ENCODE assay signal across 8 cellular contexts in genomic region chr12:132886529-132887477, GRCh38. TPM values are rescaled to one million over a fixed set of nuclear protein-coding genes. Genes with fewer than 3 reads are reported as not detected.
DNase-seq lines count a peak whose midpoint lies in the region; ATAC-seq and TF ChIP-seq lines count a peak whose summit lies in the region.

No MANE protein-coding gene starts in this region.

- POLR2A ChIA-PET in T-cell (lab: Charles Lee) = interaction anchor here in 1 of 2 donors (0.5 to 0.7 kb wide), 3 partner anchors 22 to 143 kb away, joined by 3 to 4 read pairs (median 3); no protein-coding TSS in a partner anchor

- DNase-seq in AG08396 (ENCODE audit: low spot score) = peak; percentile 39
- DNase-seq in T-cell = peak in 4 of 34 experiments; percentile 6 to 19 (median 10)
- DNase-seq in nephron progenitor cell = no peak
- DNase-seq in SIG-M5 (lab: John Stamatoyannopoulos, UW) = no peak
- DNase-seq in NCI-H2029 (lab: John Stamatoyannopoulos, UW) = no peak

- ATAC-seq in GM18867 (IDR thresholded peaks at IDR 0.05; ENCODE audit: unreplicated experiment) = peak; percentile 14
- peak; percentile 17 for ATAC-seq in HG03139 (IDR thresholded peaks at IDR 0.05; ENCODE audit: unreplicated experiment)
- ATAC-seq in T-cell (replicated peaks in 1 of 4) = peak; percentile 0 to 7 (median 6)
- ATAC-seq in esophagus mucosa = peak; percentile 8

- no peak for TF ChIP-seq CTCF in nephron progenitor cell (IDR thresholded peaks at IDR 0.05)

- H3K27me3 Mint-ChIP-seq in T-cell (no peaks in the 10 kb centered on the region), nephron progenitor cell (ENCODE audit: low read depth, poor library complexity) (peaks cover 12% of the 10 kb centered on the region)

- H3K27ac Mint-ChIP-seq in T-cell = peak overlapping the region; percentile 55 to 71
- H3K27ac Mint-ChIP-seq in nephron progenitor cell = no peak overlapping the region

- peak overlapping the region; percentile 81 to 98 (median 83) for H3K4me3 Mint-ChIP-seq in T-cell
- peak overlapping the region; percentile 96 for H3K4me3 Mint-ChIP-seq in nephron progenitor cell

- peaks cover 33 to 46% (median 40%) of the 10 kb centered on the region in 3 donors for H3K4me1 Mint-ChIP-seq in T-cell
- peaks cover 6% of the 10 kb centered on the region for H3K4me1 Mint-ChIP-seq in nephron progenitor cell

- H3K9me3 Mint-ChIP-seq in T-cell (no peaks in the 10 kb centered on the region), nephron progenitor cell (peaks cover 73% of the 10 kb centered on the region)

- CTCF ChIA-PET in T-cell (lab: Charles Lee) = interaction anchor here in 1 of 2 donors (1.0 kb wide), 1 partner anchor 21 kb away, joined by 4 read pairs; no protein-coding TSS in a partner anchor

- H3K36me3 Mint-ChIP-seq in T-cell (peaks cover 20% of the 10 kb centered on the region), nephron progenitor cell (ENCODE audit: low read depth) (peaks cover 69% of the 10 kb centered on the region)

RNA-seq across cellular contexts. Expression of gene CHFR, which starts 0.6 kb away (rescaled TPM):
- total RNA-seq in T-cell = 100 to 1,000 TPM in 1 of 5 donors, 10 to 100 TPM in 4; 84.2 to 107 (median 86.0) TPM
- 30.6 TPM for total RNA-seq in esophagus mucosa

RNA-seq across cellular contexts. Expression of gene GOLGA3, which starts 58.1 kb away (rescaled TPM):
- total RNA-seq in T-cell (10 to 100 TPM; 49.1 to 77.9 (median 67.4) TPM), esophagus mucosa (31.2 TPM)
